In the genomic region with DNA sequence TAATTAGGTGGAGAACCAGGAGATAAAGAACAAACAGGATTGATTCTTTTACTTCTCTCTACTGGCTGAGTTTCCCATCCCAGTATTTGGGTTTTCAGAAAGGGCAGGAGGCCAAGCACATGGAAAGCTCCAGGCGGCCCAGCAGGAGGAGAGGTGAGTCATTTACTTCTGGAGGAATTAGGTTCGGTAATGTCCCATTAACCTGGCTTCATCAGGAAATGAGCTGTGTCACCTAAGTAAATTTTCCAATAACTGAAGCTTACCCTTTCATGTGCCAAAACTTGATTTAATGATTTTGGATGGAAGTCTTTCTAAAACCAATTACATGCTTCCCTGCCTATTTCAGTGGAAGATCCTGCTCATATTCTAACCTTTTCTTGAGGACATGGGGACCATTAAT, we compare ENCODE assay signal across 14 cellular contexts.
DNase-seq lines count a peak whose midpoint lies in the region; ATAC-seq, FAIRE-seq and TF ChIP-seq lines count a peak whose summit lies in the region.
"Had no signal": no experiment of that assay in that cellular context is flagged by ENCODE, and none has a peak within 500 bp of the region (broad histone marks: within the 10 kb centered on the region; RNA-seq: fewer than 3 reads in every experiment).

No MANE protein-coding gene starts in this region.

- ATAC-seq in HG02973 (IDR thresholded peaks at IDR 0.05; ENCODE audit: unreplicated experiment), result no peak

- H3K4me1 Mint-ChIP-seq in MCF 10A (ENCODE audit: insufficient read depth, unreplicated experiment), result peaks cover 25% of the 10 kb centered on the region
- peaks cover 39% of the 10 kb centered on the region for H3K4me1 Mint-ChIP-seq in osteocyte (ENCODE audit: unreplicated experiment)

- BruUV-seq in MCF 10A (replicated peaks; lab: Mats Ljungman, UMichigan), result no TSS peak

- H3K9me3 Mint-ChIP-seq in MCF 10A (ENCODE audit: unreplicated experiment), result no peaks in the 10 kb centered on the region
- no peaks in the 10 kb centered on the region for H3K9me3 Mint-ChIP-seq in osteocyte (ENCODE audit: unreplicated experiment)

- peak overlapping the region; percentile 16 for H3K27ac Mint-ChIP-seq in MCF 10A (ENCODE audit: low read depth, unreplicated experiment)
- no peak overlapping the region for H3K27ac Mint-ChIP-seq in osteocyte (ENCODE audit: unreplicated experiment)

- intact Hi-C loops in MCF 10A (cut with micrococcal nuclease), result loop anchor here (2.0 to 10.0 kb wide), 3 partner anchors 30 to 188 kb away; no protein-coding TSS in a partner anchor

- H3K36me3 Mint-ChIP-seq in MCF 10A (ENCODE audit: insufficient read depth, unreplicated experiment) (no peaks in the 10 kb centered on the region), osteocyte (ENCODE audit: unreplicated experiment) (no peaks in the 10 kb centered on the region)

- no peaks in the 10 kb centered on the region for H3K27me3 Mint-ChIP-seq in MCF 10A (ENCODE audit: insufficient read depth, unreplicated experiment)
- no peaks in the 10 kb centered on the region for H3K27me3 Mint-ChIP-seq in osteocyte (ENCODE audit: unreplicated experiment)

- POLR2A ChIA-PET in MCF 10A (lab: Yijun Ruan, JAX), result interaction anchor here (0.9 kb wide), 1 partner anchor 28 kb away, joined by 3 read pairs; no protein-coding TSS in a partner anchor

- TF ChIP-seq EP300 in Ishikawa (IDR thresholded peaks at IDR 0.05; ENCODE audit: borderline replicate concordance), result peak; percentile 66; the same call in 1 of the 2 replicates

- CTCF ChIA-PET in MCF 10A (lab: Yijun Ruan, JAX), result interaction anchor here (0.9 to 1.6 kb wide), 2 partner anchors 97 to 1104 kb away, joined by 3 to 9 read pairs; no protein-coding TSS in a partner anchor

- FAIRE-seq in D721Med (lab: Jason Lieb, UNC), result no peak
- FAIRE-seq: TTC549 had no signal

- no peak overlapping the region for H3K4me3 Mint-ChIP-seq in MCF 10A (ENCODE audit: unreplicated experiment)
- H3K4me3 Mint-ChIP-seq in osteocyte (ENCODE audit: unreplicated experiment), result no peak overlapping the region

- TF ChIP-seq CTCF in MCF 10A (IDR thresholded peaks at IDR 0.05; ENCODE audit: unreplicated experiment) (no peak), D721Med (IDR thresholded peaks at IDR 0.05; ENCODE audit: insufficient read depth, missing control alignments) (no peak), osteocyte (IDR thresholded peaks at IDR 0.05) (no peak)

- DNase-seq in DMS 273 (lab: John Stamatoyannopoulos, UW; ENCODE audit: unreplicated experiment) (peak; percentile 48), MCF 10A (ENCODE audit: unreplicated experiment) (peak; percentile 84), iPS-NIHi7 (ENCODE audit: extremely low spot score) (peak; percentile 49), GM19238 (ENCODE audit: insufficient read length, low spot score) (no peak), D721Med (ENCODE audit: insufficient read length, low spot score) (no peak), osteocyte (ENCODE audit: extremely low spot score, unreplicated experiment) (no peak)
- DNase-seq: activated gamma-delta T cell treated with Interleukin-2 at 50 U/mL for 16 hours, left cardiac atrium, NCI-H1092, NCI-H345, posterior cingulate gyrus had no signal

- TF ChIP-seq RAD21 in Ishikawa (IDR thresholded peaks at IDR 0.05; ENCODE audit: low read depth), result no peak

TF ChIP-seq in Ishikawa, 13 proteins besides CTCF, POLR2A, EP300 and RAD21:
- TF ChIP-seq TCF12 (IDR thresholded peaks at IDR 0.05; ENCODE audit: low read depth), result peak; percentile 91
- TF ChIP-seq FOXM1 (IDR thresholded peaks at IDR 0.05; ENCODE audit: borderline replicate concordance, low read depth), result peak; percentile 52; the same call in 1 of the 2 replicates
- TF ChIP-seq EGR1 (IDR thresholded peaks at IDR 0.05), result no peak
- peak; percentile 93 for TF ChIP-seq NFIC (IDR thresholded peaks at IDR 0.05)
- TF ChIP-seq REST (IDR thresholded peaks at IDR 0.05; ENCODE audit: low read depth), result no peak; the same call in 1 of the 2 replicates
- 0 out of 2 replicates have a peak, but pooled peaks have one; percentile 14 for TF ChIP-seq YY1 (IDR thresholded peaks at IDR 0.05; ENCODE audit: low read depth)
- TF ChIP-seq TEAD4 (IDR thresholded peaks at IDR 0.05), result peak; percentile 65
- TF ChIP-seq CEBPB (IDR thresholded peaks at IDR 0.05), result peak; percentile 63; the same call in 1 of the 2 replicates
- TF ChIP-seq TAF1 (IDR thresholded peaks at IDR 0.05; ENCODE audit: low read depth), result no peak
- TF ChIP-seq MAX (IDR thresholded peaks at IDR 0.05), result peak; percentile 76
- TF ChIP-seq CREB1 (IDR thresholded peaks at IDR 0.05; ENCODE audit: low read depth), result no peak
- TF ChIP-seq USF1 (IDR thresholded peaks at IDR 0.05), result no peak
- TF ChIP-seq ZBTB7A (IDR thresholded peaks at IDR 0.05; ENCODE audit: low read depth), result no peak

Comparison
In these comparisons a context has a peak if more than half of its experiments do, and no peak if none do; other contexts are left out.
1. DNase-seq: peak in DMS 273 (single experiment), MCF 10A (single experiment) and iPS-NIHi7 (single experiment); none in GM19238 (single experiment), D721Med (single experiment) and osteocyte (single experiment).